In genomic region chr12:123109319-123109772, GRCh38 we compare ENCODE assay signal across 15 cellular contexts. TPM values are rescaled to one million over a fixed set of nuclear protein-coding genes. Genes with fewer than 3 reads are reported as not detected.
DNase-seq lines count a peak whose midpoint lies in the region; ATAC-seq and TF ChIP-seq lines count a peak whose summit lies in the region.
"Had no signal": no experiment of that assay in that cellular context is flagged by ENCODE, and none has a peak within 500 bp of the region (broad histone marks: within the 10 kb centered on the region; RNA-seq: fewer than 3 reads in every experiment).

No MANE protein-coding gene starts in this region.

- peak overlapping the region; percentile 86 for H3K27ac ChIP-seq in BLaER1
- H3K27ac ChIP-seq in adrenal gland = peak overlapping the region in 4 of 5 donors; percentile 36 to 71 (median 66)
- H3K27ac ChIP-seq: SJSA1, tibial artery had no signal

- H3K9ac ChIP-seq in BLaER1 = peak overlapping the region; percentile 9; the same call in 1 of the 2 replicates

- H3K27me3 ChIP-seq in BLaER1 = peaks cover 23% of the 10 kb centered on the region
- no peaks in the 10 kb centered on the region for H3K27me3 ChIP-seq in adrenal gland
- H3K27me3 ChIP-seq: SJSA1, spleen, tibial artery had no signal

- H3K4me1 ChIP-seq in BLaER1 = peaks cover 95% of the 10 kb centered on the region
- H3K4me1 ChIP-seq in adrenal gland (replicated peaks in 1 of 2) = peaks cover 41 to 72% of the 10 kb centered on the region in 2 donors

- H3K36me3 ChIP-seq in BLaER1 (peaks cover 45% of the 10 kb centered on the region), adrenal gland (replicated peaks in 1 of 2) (no peaks in the 10 kb centered on the region)
- H3K36me3 ChIP-seq: SJSA1, spleen had no signal

- TF ChIP-seq POLR2A in adrenal gland (IDR thresholded peaks at IDR 0.05) = peak in 1 of 2 donors; percentile 20

- no peak for ATAC-seq in GM19351 (IDR thresholded peaks at IDR 0.05; ENCODE audit: unreplicated experiment)

- H3K4me3 ChIP-seq in BLaER1 (no peak overlapping the region), adrenal gland (no peak overlapping the region)
- H3K4me3 ChIP-seq: SJSA1, spleen, tibial artery had no signal

- 38 to 52% (median 43%) methylated on average over 1 to 3 of the region's 3 CpGs for WGBS in adrenal gland, 4 donors

- H4K20me1 ChIP-seq in BLaER1 = peaks cover 20% of the 10 kb centered on the region; the same call in 1 of the 2 replicates

- H3K4me2 ChIP-seq in BLaER1 = peak overlapping the region; percentile 90

- H3K9me3 ChIP-seq in BLaER1 (no peaks in the 10 kb centered on the region), adrenal gland (replicated peaks in 1 of 3) (no peaks in the 10 kb centered on the region)
- H3K9me3 ChIP-seq: SJSA1, spleen, tibial artery had no signal

- intact Hi-C loops in adrenal gland (cut with DNase I) = no loop called here
- intact Hi-C loops in posterior vena cava (cut with DNase I) = no loop called here

- no peak for TF ChIP-seq CTCF in adrenal gland (IDR thresholded peaks at IDR 0.05)

- DNase-seq in adrenal gland (peak in 6 of 7 donors; percentile 59 to 76 (median 67)), kidney tubule cell (ENCODE audit: low spot score) (peak; percentile 28), posterior vena cava (ENCODE audit: low spot score) (peak; percentile 86), germinal center (ENCODE audit: low spot score) (no peak), NCI-H1105 treated with DMSO at 0.1 percent for 48 hours (lab: John Stamatoyannopoulos, UW) (no peak)
- DNase-seq in stimulated activated CD4-positive, alpha-beta T cell treated with anti-CD3 and anti-CD28 coated beads, Interleukin-4, amount 100 ng/mL, for 4 hours = no peak
- DNase-seq: activated CD4-positive, alpha-beta memory T cell treated with anti-CD3 and anti-CD28 coated beads, Interleukin-2, amount 10 ng/mL, durations not matched to agents 7 days and 5 days; activated effector memory CD4-positive, alpha-beta T cell treated with anti-CD3 and anti-CD28 coated beads, Interleukin-2, amount 50 U/mL, for 16 hours; HFFc6; kidney; spleen had no signal

RNA-seq across cellular contexts. Expression of gene PITPNM2, which starts 41.5 kb away (rescaled TPM):
- 10 to 100 TPM; 15.5 to 57.4 (median 28.4) TPM for total RNA-seq in adrenal gland
- 10 to 100 TPM; 13.2 to 33.9 (median 18.3) TPM for polyA plus RNA-seq in adrenal gland
- total RNA-seq in posterior vena cava = 10 to 100 TPM; 17.2 to 24.7 TPM

Comparison
In these comparisons a context has a peak if more than half of its experiments do, and no peak if none do; other contexts are left out.
1. DNase-seq: peak in adrenal gland (6 of 7), kidney tubule cell (single experiment) and posterior vena cava (single experiment); none in stimulated activated CD4-positive, alpha-beta T cell treated with anti-CD3 and anti-CD28 coated beads, Interleukin-4, amount 100 ng/mL, for 4 hours (0 of 2), germinal center (single experiment) and NCI-H1105 treated with DMSO at 0.1 percent for 48 hours (single experiment).